Comparison of ENCODE assay signal across 19 cellular contexts in the genomic region with DNA sequence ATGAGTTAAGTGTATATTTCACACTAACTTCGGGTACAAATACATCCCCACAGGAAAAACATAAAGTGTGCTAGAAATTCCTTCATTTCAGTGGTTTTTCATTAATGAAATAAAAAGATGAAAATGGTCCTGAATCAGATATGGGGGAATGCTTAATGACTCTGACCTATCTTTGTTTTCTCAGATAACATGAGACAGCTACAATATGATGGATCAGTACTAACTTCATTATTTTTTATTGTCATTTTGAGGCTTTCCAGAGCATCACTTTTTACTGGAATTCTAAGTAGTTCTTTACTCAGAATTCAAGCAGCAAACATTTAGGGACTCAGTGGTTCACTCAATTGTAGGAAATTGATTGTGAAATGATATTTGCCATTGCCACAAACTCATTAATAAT. TPM values are rescaled to one million over a fixed set of nuclear protein-coding genes. Genes with fewer than 3 reads are reported as not detected.
DNase-seq lines count a peak whose midpoint lies in the region; ATAC-seq and TF ChIP-seq lines count a peak whose summit lies in the region.
"Had no signal": no experiment of that assay in that cellular context is flagged by ENCODE, and none has a peak within 500 bp of the region (broad histone marks: within the 10 kb centered on the region; RNA-seq: fewer than 3 reads in every experiment).

No MANE protein-coding gene starts in this region.

- no peaks in the 10 kb centered on the region for H3K27me3 ChIP-seq in endocrine pancreas (ENCODE audit: control insufficient read depth, insufficient read depth, low read length)
- H3K27me3 ChIP-seq in neuron (ENCODE audit: insufficient read depth, low read length) = peaks cover 3% of the 10 kb centered on the region

- H3K9ac ChIP-seq in endocrine pancreas (ENCODE audit: control insufficient read depth, insufficient read depth, low read length) = no peak overlapping the region

- no peaks in the 10 kb centered on the region for H3K9me3 ChIP-seq in endocrine pancreas (ENCODE audit: control insufficient read depth, low read length)
- no peaks in the 10 kb centered on the region for H3K9me3 ChIP-seq in neuron (ENCODE audit: low read length)

- H3K36me3 ChIP-seq in endocrine pancreas (ENCODE audit: control insufficient read depth, insufficient read depth, low read length) (peaks cover 4% of the 10 kb centered on the region), neuron (ENCODE audit: insufficient read depth, low read length) (no peaks in the 10 kb centered on the region)

- H3K4me1 Mint-ChIP-seq in mesothelial cell of epicardium = peaks cover 25% of the 10 kb centered on the region

- no peaks in the 10 kb centered on the region for H3K36me3 Mint-ChIP-seq in mesothelial cell of epicardium
- H3K36me3 Mint-ChIP-seq: CD4-positive, alpha-beta memory T cell had no signal

- intact Hi-C loops in left colon (cut with DNase I, micrococcal nuclease) = loop anchor here in 1 of 2 donors (10.0 kb wide), 1 partner anchor 980 kb away; no protein-coding TSS in a partner anchor

- no peak overlapping the region for H3K27ac Mint-ChIP-seq in mesothelial cell of epicardium
- H3K27ac Mint-ChIP-seq: CD4-positive, alpha-beta memory T cell; GM23338; H9 had no signal

- peaks cover 27% of the 10 kb centered on the region for H3K27me3 Mint-ChIP-seq in mesothelial cell of epicardium (ENCODE audit: low read depth)

- H3K4me3 Mint-ChIP-seq in mesothelial cell of epicardium = no peak overlapping the region
- H3K4me3 Mint-ChIP-seq: CD4-positive, alpha-beta memory T cell; GM23338; H9 had no signal

- peak overlapping the region; percentile 50 for H3K4me3 ChIP-seq in LNCaP clone FGC (ENCODE audit: low read depth, low read length)
- H3K4me3 ChIP-seq in endocrine pancreas (ENCODE audit: control insufficient read depth, insufficient read depth, low read length) = peak overlapping the region; percentile 100
- peak overlapping the region; percentile 44 for H3K4me3 ChIP-seq in neuron (ENCODE audit: low read length)
- H3K4me3 ChIP-seq: GM23338 had no signal

- no peak for TF ChIP-seq CTCF in LNCaP clone FGC (IDR thresholded peaks at IDR 0.05; ENCODE audit: control insufficient read depth, extremely low read depth, insufficient read depth)
- no peak for TF ChIP-seq CTCF in mesothelial cell of epicardium (IDR thresholded peaks at IDR 0.05; ENCODE audit: unreplicated experiment)

- no peak overlapping the region for H2AFZ ChIP-seq in neuron (ENCODE audit: low read depth, low read length)
- H2AFZ ChIP-seq: GM23338 had no signal

- peaks cover 45% of the 10 kb centered on the region for H3K4me1 ChIP-seq in endocrine pancreas (ENCODE audit: control insufficient read depth, insufficient read depth, low read length)
- H3K4me1 ChIP-seq in neuron (ENCODE audit: insufficient read depth, low read length) = peaks cover 21% of the 10 kb centered on the region

- DNase-seq in LNCaP clone FGC (ENCODE audit: low read depth) (no peak), NCI-H345 (lab: John Stamatoyannopoulos, UW) (no peak), left colon (no peak), mesothelial cell of epicardium (ENCODE audit: low spot score in 2 of 2, unreplicated experiment in 2 of 2) (no peak)
- DNase-seq: Calu3; CD4-positive, alpha-beta memory T cell; COR-L47; DMS53; DMS79 treated with DMSO at 0.1 percent for 48 hours; GF-D8; H9 had no signal

- no peak for ATAC-seq in SK-N-SH treated with all-trans-retinoic acid at 6 μM for 48 hours
- ATAC-seq in left colon = no peak
- ATAC-seq: GM23338, HCT116 had no signal

- H3K9me3 Mint-ChIP-seq in mesothelial cell of epicardium = no peaks in the 10 kb centered on the region
- H3K9me3 Mint-ChIP-seq: GM23338, H9 had no signal

TF ChIP-seq in SK-N-SH treated with all-trans-retinoic acid at 6 μM for 48 hours, 23 proteins besides CTCF, POLR2A, EP300 and RAD21:
- TF ChIP-seq TCF4 (CRISPR knock-in tag; IDR thresholded peaks at IDR 0.05; ENCODE audit: borderline replicate concordance) = peak; percentile 58
- TF ChIP-seq ZNF70 (CRISPR knock-in tag; IDR thresholded peaks at IDR 0.05) = no peak
- TF ChIP-seq, protein P1, sequence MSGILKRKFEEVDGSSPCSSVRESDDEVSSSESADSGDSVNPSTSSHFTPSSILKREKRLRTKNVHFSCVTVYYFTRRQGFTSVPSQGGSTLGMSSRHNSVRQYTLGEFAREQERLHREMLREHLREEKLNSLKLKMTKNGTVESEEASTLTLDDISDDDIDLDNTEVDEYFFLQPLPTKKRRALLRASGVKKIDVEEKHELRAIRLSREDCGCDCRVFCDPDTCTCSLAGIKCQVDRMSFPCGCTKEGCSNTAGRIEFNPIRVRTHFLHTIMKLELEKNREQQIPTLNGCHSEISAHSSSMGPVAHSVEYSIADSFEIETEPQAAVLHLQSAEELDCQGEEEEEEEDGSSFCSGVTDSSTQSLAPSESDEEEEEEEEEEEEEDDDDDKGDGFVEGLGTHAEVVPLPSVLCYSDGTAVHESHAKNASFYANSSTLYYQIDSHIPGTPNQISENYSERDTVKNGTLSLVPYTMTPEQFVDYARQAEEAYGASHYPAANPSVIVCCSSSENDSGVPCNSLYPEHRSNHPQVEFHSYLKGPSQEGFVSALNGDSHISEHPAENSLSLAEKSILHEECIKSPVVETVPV (CRISPR knock-in tag; IDR thresholded peaks at IDR 0.05) = 0 out of 2 replicates have a peak, but pooled peaks have one; percentile 59
- TF ChIP-seq OSR1 (CRISPR knock-in tag; IDR thresholded peaks at IDR 0.05) = no peak
- TF ChIP-seq ZNF8 (CRISPR knock-in tag; IDR thresholded peaks at IDR 0.05) = no peak
- peak; percentile 87 for TF ChIP-seq ISL1 (CRISPR knock-in tag; IDR thresholded peaks at IDR 0.05)
- TF ChIP-seq BACH2 (CRISPR knock-in tag; IDR thresholded peaks at IDR 0.05; ENCODE audit: borderline replicate concordance) = no peak
- TF ChIP-seq, protein P2, sequence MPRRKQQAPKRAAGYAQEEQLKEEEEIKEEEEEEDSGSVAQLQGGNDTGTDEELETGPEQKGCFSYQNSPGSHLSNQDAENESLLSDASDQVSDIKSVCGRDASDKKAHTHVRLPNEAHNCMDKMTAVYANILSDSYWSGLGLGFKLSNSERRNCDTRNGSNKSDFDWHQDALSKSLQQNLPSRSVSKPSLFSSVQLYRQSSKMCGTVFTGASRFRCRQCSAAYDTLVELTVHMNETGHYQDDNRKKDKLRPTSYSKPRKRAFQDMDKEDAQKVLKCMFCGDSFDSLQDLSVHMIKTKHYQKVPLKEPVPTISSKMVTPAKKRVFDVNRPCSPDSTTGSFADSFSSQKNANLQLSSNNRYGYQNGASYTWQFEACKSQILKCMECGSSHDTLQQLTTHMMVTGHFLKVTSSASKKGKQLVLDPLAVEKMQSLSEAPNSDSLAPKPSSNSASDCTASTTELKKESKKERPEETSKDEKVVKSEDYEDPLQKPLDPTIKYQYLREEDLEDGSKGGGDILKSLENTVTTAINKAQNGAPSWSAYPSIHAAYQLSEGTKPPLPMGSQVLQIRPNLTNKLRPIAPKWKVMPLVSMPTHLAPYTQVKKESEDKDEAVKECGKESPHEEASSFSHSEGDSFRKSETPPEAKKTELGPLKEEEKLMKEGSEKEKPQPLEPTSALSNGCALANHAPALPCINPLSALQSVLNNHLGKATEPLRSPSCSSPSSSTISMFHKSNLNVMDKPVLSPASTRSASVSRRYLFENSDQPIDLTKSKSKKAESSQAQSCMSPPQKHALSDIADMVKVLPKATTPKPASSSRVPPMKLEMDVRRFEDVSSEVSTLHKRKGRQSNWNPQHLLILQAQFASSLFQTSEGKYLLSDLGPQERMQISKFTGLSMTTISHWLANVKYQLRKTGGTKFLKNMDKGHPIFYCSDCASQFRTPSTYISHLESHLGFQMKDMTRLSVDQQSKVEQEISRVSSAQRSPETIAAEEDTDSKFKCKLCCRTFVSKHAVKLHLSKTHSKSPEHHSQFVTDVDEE (CRISPR knock-in tag; IDR thresholded peaks at IDR 0.05) = peak; percentile 69

RNA-seq across cellular contexts. Expression of a gene that starts 2.8 kb away (rescaled TPM):
- total RNA-seq in left colon (under 1 TPM; 0.46 to 0.75 TPM), mesothelial cell of epicardium (0.74 to 1.2 TPM (median 1.0 TPM) in 3 replicates)
- total RNA-seq: A172; Calu3; CD4-positive, alpha-beta memory T cell; Daoy; G401 had no signal

Comparison
In these comparisons a context has a peak if more than half of its experiments do, and no peak if none do; other contexts are left out.
1. H3K4me3 ChIP-seq: peak in every context shown above with its lines; median percentile 100 in endocrine pancreas; 50 in LNCaP clone FGC; 44 in neuron.